ENCODE assay signal across 1 cellular context in genomic region chr15:90126457-90127435, GRCh38.
A peak's percentile ranks its signal among the peaks of the same experiment; 100 is the strongest.
TF ChIP-seq lines count a peak whose summit lies in the region.

No MANE protein-coding gene starts in this region.

TF ChIP-seq in HepG2, 621 proteins besides CTCF, POLR2A, EP300 and RAD21 (continued from another document and continues in another):
- TF ChIP-seq KAT8 (CRISPR knock-in tag; IDR thresholded peaks at IDR 0.05) (peak; percentile 44; the same call in 1 of the 2 replicates), NFIB (CRISPR knock-in tag; IDR thresholded peaks at IDR 0.05; ENCODE audit: borderline replicate concordance) (no peak), ZNF136 (CRISPR knock-in tag; IDR thresholded peaks at IDR 0.05; ENCODE audit: low read depth) (no peak), NCOA2 (CRISPR knock-in tag; IDR thresholded peaks at IDR 0.05) (peak; percentile 62; the same call in 1 of the 2 replicates), PPARG (CRISPR knock-in tag; conservative IDR thresholded peaks at IDR 0.05) (peak; percentile 91), IRF2 (CRISPR knock-in tag; IDR thresholded peaks at IDR 0.05) (peak; percentile 52; the same call in 1 of the 2 replicates), KDM1A (CRISPR knock-in tag; IDR thresholded peaks at IDR 0.05) (0 out of 2 replicates have a peak, but pooled peaks have one; percentile 24), ELF3 (CRISPR knock-in tag; IDR thresholded peaks at IDR 0.05) (peak; percentile 43; the same call in 1 of the 2 replicates), ZBTB8A (CRISPR knock-in tag; IDR thresholded peaks at IDR 0.05; ENCODE audit: borderline replicate concordance, low read depth) (no peak), ZNF503 (CRISPR knock-in tag; IDR thresholded peaks at IDR 0.05) (peak; percentile 73; the same call in 1 of the 2 replicates), ZNF691 (CRISPR knock-in tag; IDR thresholded peaks at IDR 0.05; ENCODE audit: borderline replicate concordance, low read depth) (peak; percentile 89; the same call in 1 of the 2 replicates), ZBTB1 (CRISPR knock-in tag; IDR thresholded peaks at IDR 0.05; ENCODE audit: borderline replicate concordance) (no peak), ZNF350 (CRISPR knock-in tag; IDR thresholded peaks at IDR 0.05; ENCODE audit: borderline replicate concordance, low read depth) (no peak), PCBP1 (IDR thresholded peaks at IDR 0.05; ENCODE audit: borderline replicate concordance, low read depth, low read length) (no peak), TEAD2 (CRISPR knock-in tag; IDR thresholded peaks at IDR 0.05) (no peak), YEATS4 (CRISPR knock-in tag; IDR thresholded peaks at IDR 0.05; ENCODE audit: borderline replicate concordance) (peak; percentile 46; the same call in 1 of the 2 replicates), CCDC6 (CRISPR knock-in tag; IDR thresholded peaks at IDR 0.05) (no peak), FOXM1 (CRISPR knock-in tag; IDR thresholded peaks at IDR 0.05) (no peak), SALL1 (CRISPR knock-in tag; IDR thresholded peaks at IDR 0.05) (peak; percentile 83), HNRNPUL1 (IDR thresholded peaks at IDR 0.05; ENCODE audit: low read depth, low read length) (no peak), ZBTB38 (CRISPR knock-in tag; IDR thresholded peaks at IDR 0.05) (peak; percentile 50; the same call in 1 of the 2 replicates), ZNF264 (CRISPR knock-in tag; IDR thresholded peaks at IDR 0.05) (no peak), NFKB2 (CRISPR knock-in tag; IDR thresholded peaks at IDR 0.05; ENCODE audit: borderline replicate concordance) (peak; percentile 49; the same call in 1 of the 2 replicates), GPN1 (CRISPR knock-in tag; IDR thresholded peaks at IDR 0.05; ENCODE audit: borderline replicate concordance) (no peak), MLLT10 (CRISPR knock-in tag; IDR thresholded peaks at IDR 0.05) (no peak), WIZ (CRISPR knock-in tag; IDR thresholded peaks at IDR 0.05) (no peak), ZNF205 (CRISPR knock-in tag; IDR thresholded peaks at IDR 0.05) (peak; percentile 12; the same call in 1 of the 2 replicates), ARNT2 (CRISPR knock-in tag; IDR thresholded peaks at IDR 0.05; ENCODE audit: low read depth) (no peak; the same call in 1 of the 2 replicates), SPEN (CRISPR knock-in tag; IDR thresholded peaks at IDR 0.05; ENCODE audit: low read depth) (no peak; the same call in 1 of the 2 replicates), DMTF1 (CRISPR knock-in tag; IDR thresholded peaks at IDR 0.05) (no peak), ATRX (CRISPR knock-in tag; IDR thresholded peaks at IDR 0.05; ENCODE audit: borderline replicate concordance) (no peak), SP2 (CRISPR knock-in tag; IDR thresholded peaks at IDR 0.05) (no peak), GATAD1 (CRISPR knock-in tag; IDR thresholded peaks at IDR 0.05) (peak; percentile 44; the same call in 1 of the 2 replicates), CSRNP1 (CRISPR knock-in tag; IDR thresholded peaks at IDR 0.05) (no peak), HOMEZ (CRISPR knock-in tag; IDR thresholded peaks at IDR 0.05; ENCODE audit: low read depth) (no peak; the same call in 1 of the 2 replicates), ZNF782 (CRISPR knock-in tag; IDR thresholded peaks at IDR 0.05; ENCODE audit: borderline replicate concordance) (no peak), ZNF251 (CRISPR knock-in tag; IDR thresholded peaks at IDR 0.05) (no peak), CREB3 (CRISPR knock-in tag; IDR thresholded peaks at IDR 0.05) (no peak), KLF16 (CRISPR knock-in tag; IDR thresholded peaks at IDR 0.05) (no peak), SKIL (CRISPR knock-in tag; IDR thresholded peaks at IDR 0.05; ENCODE audit: borderline replicate concordance) (peak; percentile 81), PAX8 (CRISPR knock-in tag; IDR thresholded peaks at IDR 0.05; ENCODE audit: borderline replicate concordance) (no peak), ZNF34 (CRISPR knock-in tag; IDR thresholded peaks at IDR 0.05; ENCODE audit: borderline replicate concordance) (no peak), TBX2 (CRISPR knock-in tag; IDR thresholded peaks at IDR 0.05; ENCODE audit: borderline replicate concordance) (peak; percentile 69; the same call in 1 of the 2 replicates), PHF21A (CRISPR knock-in tag; IDR thresholded peaks at IDR 0.05) (peak; percentile 63), TARDBP (CRISPR knock-in tag; IDR thresholded peaks at IDR 0.05) (peak; percentile 60; the same call in 1 of the 2 replicates), AHR (CRISPR knock-in tag; IDR thresholded peaks at IDR 0.05) (no peak), RAD51 (IDR thresholded peaks at IDR 0.05; ENCODE audit: borderline replicate concordance) (no peak), KLF13 (CRISPR knock-in tag; IDR thresholded peaks at IDR 0.05) (no peak), RCOR2 (CRISPR knock-in tag; IDR thresholded peaks at IDR 0.05) (peak; percentile 43; the same call in 1 of the 2 replicates), CEBPB (IDR thresholded peaks at IDR 0.05; ENCODE audit: borderline replicate concordance, low read depth, low read length) (no peak), NAIF1 (CRISPR knock-in tag; IDR thresholded peaks at IDR 0.05; ENCODE audit: borderline replicate concordance) (peak; percentile 26; the same call in 1 of the 2 replicates), NPAS2 (CRISPR knock-in tag; IDR thresholded peaks at IDR 0.05; ENCODE audit: borderline replicate concordance) (no peak), DMAP1 (CRISPR knock-in tag; IDR thresholded peaks at IDR 0.05) (no peak), NR1H2 (CRISPR knock-in tag; IDR thresholded peaks at IDR 0.05; ENCODE audit: borderline replicate concordance, low read depth) (no peak), MED8 (CRISPR knock-in tag; IDR thresholded peaks at IDR 0.05; ENCODE audit: insufficient replicate concordance) (no peak), HOXA3 (CRISPR knock-in tag; IDR thresholded peaks at IDR 0.05) (peak; percentile 81), CREB1 (IDR thresholded peaks at IDR 0.05) (no peak), CREB1 (CRISPR knock-in tag; IDR thresholded peaks at IDR 0.05) (no peak), HNF4A (CRISPR knock-in tag; IDR thresholded peaks at IDR 0.05) (peak; percentile 48), ATF3 (CRISPR knock-in tag; IDR thresholded peaks at IDR 0.05) (no peak), ZNF580 (CRISPR knock-in tag; IDR thresholded peaks at IDR 0.05; ENCODE audit: borderline replicate concordance, low read depth) (peak; percentile 56; the same call in 1 of the 2 replicates), HOXA5 (CRISPR knock-in tag; IDR thresholded peaks at IDR 0.05) (no peak), MIER3 (CRISPR knock-in tag; IDR thresholded peaks at IDR 0.05; ENCODE audit: borderline replicate concordance) (peak; percentile 43; the same call in 1 of the 2 replicates), SRSF4 (IDR thresholded peaks at IDR 0.05; ENCODE audit: low read depth, low read length, poor library complexity, severe bottlenecking) (no peak), NCOA1 (CRISPR knock-in tag; IDR thresholded peaks at IDR 0.05) (no peak), HBP1 (CRISPR knock-in tag; IDR thresholded peaks at IDR 0.05; ENCODE audit: low read depth) (no peak)
